21 cellular contexts compared by ENCODE assay signal in the genomic region with DNA sequence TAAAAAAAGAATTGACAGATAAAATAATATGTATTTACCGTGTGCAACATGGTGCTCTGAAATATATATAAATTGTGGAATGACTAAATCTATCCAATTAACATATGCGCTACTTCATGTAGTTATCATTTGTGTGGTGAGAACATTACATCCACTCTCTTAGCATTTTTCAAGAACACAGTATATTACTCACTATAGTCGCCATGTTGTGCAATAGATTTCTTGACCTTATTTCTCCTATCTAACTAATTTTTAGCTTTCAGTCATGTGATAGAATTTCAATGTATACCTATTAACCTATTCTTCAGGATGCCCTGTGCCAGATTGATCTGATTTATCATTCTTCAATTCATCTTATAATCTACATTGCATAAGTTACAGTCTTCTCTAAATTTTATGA.
"Had no signal": no experiment of that assay in that cellular context is flagged by ENCODE, and none has a peak within 500 bp of the region (broad histone marks: within the 10 kb centered on the region; RNA-seq: fewer than 3 reads in every experiment).

No MANE protein-coding gene starts in this region.

- H3K4me2 ChIP-seq: KMS-11 had no signal

- H3K9ac ChIP-seq: KMS-11 had no signal

- H3K4me1 ChIP-seq: ascending aorta had no signal

- H3K9me3 ChIP-seq: ascending aorta had no signal

- H3K36me3 ChIP-seq: ascending aorta, cardiac muscle cell had no signal

- ATAC-seq: activated CD8-positive, alpha-beta memory T cell treated with anti-CD3 and anti-CD28 coated beads, Interleukin-2, amount 10 ng/mL, durations not matched to agents 7 days and 5 days; T-cell had no signal

- H3K4me3 ChIP-seq: ascending aorta, cardiac muscle cell had no signal

- DNase-seq: activated B cell treated with CpG ODN at 0.5 μM for 24 hours; activated CD4-positive, alpha-beta T cell treated with anti-CD3 and anti-CD28 coated beads for 1 hour; activated CD4-positive, alpha-beta T cell treated with anti-CD3 and anti-CD28 coated beads, Interleukin-2, amount 10 ng/mL, durations not matched to agents 24 days and 14 days; activated CD4-positive, alpha-beta T cell treated with anti-CD3 and anti-CD28 coated beads, Interleukin-2, amount 50 U/mL, for 48 hours; activated CD8-positive, alpha-beta memory T cell treated with anti-CD3 and anti-CD28 coated beads, Interleukin-2, amount 10 ng/mL, durations not matched to agents 7 days and 5 days; activated effector memory CD4-positive, alpha-beta T cell treated with Interleukin-2 at 50 U/mL for 16 hours; activated naive CD4-positive, alpha-beta T cell; activated T-cell treated with anti-CD3 and anti-CD28 coated beads, Interleukin-2, amount 50 U/mL, for 24 hours; amniotic stem cell; NCI-H1930; NCI-H2171; NCI-H226; NCI-H526; NCI-H82; SIG-M5; T-cell; T-helper 2 cell; T1000 had no signal

- H3K27me3 ChIP-seq: ascending aorta, cardiac muscle cell had no signal

- H3K27ac ChIP-seq: ascending aorta, cardiac muscle cell, KMS-11 had no signal
